In genomic region chr2:190449925-190450324, GRCh38 we compare ENCODE assay signal across 9 cellular contexts.
"Had no signal": no experiment of that assay in that cellular context is flagged by ENCODE, and none has a peak within 500 bp of the region (broad histone marks: within the 10 kb centered on the region; RNA-seq: fewer than 3 reads in every experiment).

No MANE protein-coding gene starts in this region.

- H3K4me3 ChIP-seq: GM23248, GM23338, HAP-1 had no signal

- ATAC-seq: GM23338, HCT116 had no signal

- H3K36me3 ChIP-seq: HAP-1 had no signal

- DNase-seq: GM23248, GOT3, H7, H9, HCEC 1CT, HFFc6 had no signal

- H3K9me3 ChIP-seq: HAP-1 had no signal

- H3K27ac ChIP-seq: GM23248 had no signal

- H3K4me1 ChIP-seq: HAP-1 had no signal
